Comparison of ENCODE assay signal across 10 cellular contexts in genomic region chr4:145679991-145680455, GRCh38. TPM values are rescaled to one million over a fixed set of nuclear protein-coding genes. Genes with fewer than 3 reads are reported as not detected.
A peak's percentile ranks its signal among the peaks of the same experiment; 100 is the strongest.
DNase-seq lines count a peak whose midpoint lies in the region; ATAC-seq, FAIRE-seq and TF ChIP-seq lines count a peak whose summit lies in the region.
"Had no signal": no experiment of that assay in that cellular context is flagged by ENCODE, and none has a peak within 500 bp of the region (broad histone marks: within the 10 kb centered on the region; RNA-seq: fewer than 3 reads in every experiment).

Gene C4orf51, plus strand, starts transcription at chr4:145680146. Its CDS starts 58 bp downstream, at chr4:145680204.

- H3K4me1 ChIP-seq in astrocyte (ENCODE audit: insufficient read depth, low read length) (peaks cover 18% of the 10 kb centered on the region), keratinocyte (ENCODE audit: control insufficient read depth, extremely low read depth, insufficient read depth, low read length) (peaks cover 8% of the 10 kb centered on the region), transverse colon (peaks cover 8 to 20% (median 11%) of the 10 kb centered on the region in 4 donors)
- H3K4me1 ChIP-seq: BLaER1 treated with 17β-estradiol and CSF1 and Interleukin-3, amounts not matched to agents 10 nM and 100 nM had no signal

- DNase-seq in NCI-H1417 (lab: John Stamatoyannopoulos, UW) (peak in 2 of 3 experiments; percentile 43 to 72), NCI-H1417 treated with DMSO at 0.1 percent for 48 hours (lab: John Stamatoyannopoulos, UW) (no peak), astrocyte (ENCODE audit: low read depth) (peak; percentile 84), keratinocyte (ENCODE audit: low read depth, low spot score) (no peak), transverse colon (no peak), T-helper 17 cell (no peak)
- DNase-seq in activated T-helper 2 cell treated with anti-CD3 and anti-CD28 coated beads, Interferon-gamma antibody, Interleukin-2, Interleukin-4, amounts not matched to agents 10 μg/mL and 5 μg/mL and 100 μg/mL, durations not matched to agents 14 hours and 24 hours and 36 hours (ENCODE audit: low spot score): no peak
- no peak for DNase-seq in T-helper 2 cell treated with Interferon-gamma antibody and Interleukin-4, amounts not matched to agents 5 μg/mL and 100 μg/mL, for 36 hours (ENCODE audit: low spot score)
- DNase-seq: effector memory CD4-positive, alpha-beta T cell had no signal

- peaks cover 5% of the 10 kb centered on the region for H3K9me3 Mint-ChIP-seq in astrocyte (ENCODE audit: unreplicated experiment)
- H3K9me3 Mint-ChIP-seq in activated T-helper 2 cell treated with anti-CD3 and anti-CD28 coated beads, Interferon-gamma antibody, Interleukin-2, Interleukin-4, amounts not matched to agents 10 μg/mL and 5 μg/mL and 100 μg/mL, durations not matched to agents 14 hours and 24 hours and 36 hours: peaks cover 10% of the 10 kb centered on the region
- peaks cover 6% of the 10 kb centered on the region for H3K9me3 Mint-ChIP-seq in T-helper 2 cell treated with Interferon-gamma antibody and Interleukin-4, amounts not matched to agents 5 μg/mL and 100 μg/mL, for 36 hours

- H3K27ac Mint-ChIP-seq in astrocyte (ENCODE audit: unreplicated experiment) (peak within 1 kb of the TSS; percentile 53), T-helper 17 cell (no peak within 1 kb of the TSS)
- no peak within 1 kb of the TSS for H3K27ac Mint-ChIP-seq in activated T-helper 2 cell treated with anti-CD3 and anti-CD28 coated beads, Interferon-gamma antibody, Interleukin-2, Interleukin-4, amounts not matched to agents 10 μg/mL and 5 μg/mL and 100 μg/mL, durations not matched to agents 14 hours and 24 hours and 36 hours
- H3K27ac Mint-ChIP-seq in T-helper 2 cell treated with Interferon-gamma antibody and Interleukin-4, amounts not matched to agents 5 μg/mL and 100 μg/mL, for 36 hours: no peak within 1 kb of the TSS

- WGBS in transverse colon (ENCODE audit: low coverage in 1 of 2), 2 donors: 34 to 43% methylated on average over 6 of the region's 6 CpGs

- intact Hi-C loops in transverse colon (cut with DNase I; ENCODE audit: low total_unique reads): no loop called here
- intact Hi-C loops in activated T-helper 2 cell treated with anti-CD3 and anti-CD28 coated beads, Interferon-gamma antibody, Interleukin-2, Interleukin-4, amounts not matched to agents 10 μg/mL and 5 μg/mL and 100 μg/mL, durations not matched to agents 14 hours and 24 hours and 36 hours (cut with micrococcal nuclease): no loop called here

- H4K20me1 ChIP-seq in astrocyte (ENCODE audit: insufficient read depth, low read length) (no peaks in the 10 kb centered on the region), keratinocyte (ENCODE audit: control insufficient read depth, extremely low read depth, insufficient read depth, low read length) (no peaks in the 10 kb centered on the region)
- H4K20me1 ChIP-seq: BLaER1 treated with 17β-estradiol and CSF1 and Interleukin-3, amounts not matched to agents 10 nM and 100 nM had no signal

- peak within 1 kb of the TSS; percentile 74 for H3K27ac ChIP-seq in astrocyte (ENCODE audit: low read depth, low read length)
- H3K27ac ChIP-seq in keratinocyte (ENCODE audit: control insufficient read depth, insufficient read depth, low read length): no peak within 1 kb of the TSS
- H3K27ac ChIP-seq in transverse colon: peak within 1 kb of the TSS; percentile 38 to 54 (median 40)
- H3K27ac ChIP-seq: BLaER1 treated with 17β-estradiol and CSF1 and Interleukin-3, amounts not matched to agents 10 nM and 100 nM had no signal

- H3K4me3 ChIP-seq in astrocyte (ENCODE audit: insufficient read depth, low read depth, low read length): peak within 1 kb of the TSS; percentile 23
- no peak within 1 kb of the TSS for H3K4me3 ChIP-seq in keratinocyte (ENCODE audit: control insufficient read depth in 2 of 3, extremely low read depth in 1 of 3, insufficient read depth in 2 of 3, low read depth in 1 of 3, low read length in 3 of 3)
- no peak within 1 kb of the TSS for H3K4me3 ChIP-seq in transverse colon
- H3K4me3 ChIP-seq: BLaER1 treated with 17β-estradiol and CSF1 and Interleukin-3, amounts not matched to agents 10 nM and 100 nM had no signal

- H3K4me3 Mint-ChIP-seq in astrocyte (ENCODE audit: unreplicated experiment) (no peak within 1 kb of the TSS), T-helper 17 cell (no peak within 1 kb of the TSS)
- H3K4me3 Mint-ChIP-seq in activated T-helper 2 cell treated with anti-CD3 and anti-CD28 coated beads, Interferon-gamma antibody, Interleukin-2, Interleukin-4, amounts not matched to agents 10 μg/mL and 5 μg/mL and 100 μg/mL, durations not matched to agents 14 hours and 24 hours and 36 hours (ENCODE audit: low read depth): no peak within 1 kb of the TSS
- no peak within 1 kb of the TSS for H3K4me3 Mint-ChIP-seq in T-helper 2 cell treated with Interferon-gamma antibody and Interleukin-4, amounts not matched to agents 5 μg/mL and 100 μg/mL, for 36 hours

- H3K4me1 Mint-ChIP-seq in astrocyte (ENCODE audit: low read depth, unreplicated experiment) (peaks cover 13% of the 10 kb centered on the region), T-helper 17 cell (no peaks in the 10 kb centered on the region)
- H3K4me1 Mint-ChIP-seq in activated T-helper 2 cell treated with anti-CD3 and anti-CD28 coated beads, Interferon-gamma antibody, Interleukin-2, Interleukin-4, amounts not matched to agents 10 μg/mL and 5 μg/mL and 100 μg/mL, durations not matched to agents 14 hours and 24 hours and 36 hours (ENCODE audit: low read depth): no peaks in the 10 kb centered on the region
- no peaks in the 10 kb centered on the region for H3K4me1 Mint-ChIP-seq in T-helper 2 cell treated with Interferon-gamma antibody and Interleukin-4, amounts not matched to agents 5 μg/mL and 100 μg/mL, for 36 hours (ENCODE audit: low read depth)

- H3K27me3 ChIP-seq in astrocyte (ENCODE audit: insufficient read depth, low read length) (no peaks in the 10 kb centered on the region), keratinocyte (ENCODE audit: control insufficient read depth, extremely low read depth, insufficient read depth, low read length) (no peaks in the 10 kb centered on the region), transverse colon (no peaks in the 10 kb centered on the region)
- H3K27me3 ChIP-seq: BLaER1 treated with 17β-estradiol and CSF1 and Interleukin-3, amounts not matched to agents 10 nM and 100 nM had no signal

- FAIRE-seq in astrocyte (lab: Jason Lieb, UNC) (peak; percentile 49), keratinocyte (lab: Jason Lieb, UNC) (peak; percentile 36)

- no peaks in the 10 kb centered on the region for H3K79me2 ChIP-seq in astrocyte (ENCODE audit: insufficient read depth, low read length)
- no peaks in the 10 kb centered on the region for H3K79me2 ChIP-seq in keratinocyte (ENCODE audit: control insufficient read depth, insufficient read depth, low read length)

- no peak for ATAC-seq in T-helper 17 cell

- no peak for TF ChIP-seq EP300 in transverse colon (IDR thresholded peaks at IDR 0.05; ENCODE audit: low read depth)

- H3K4me2 ChIP-seq in astrocyte (ENCODE audit: low read length): peak within 1 kb of the TSS; percentile 70
- no peak within 1 kb of the TSS for H3K4me2 ChIP-seq in keratinocyte (ENCODE audit: control insufficient read depth, extremely low read depth, insufficient read depth, low read depth, low read length)
- H3K4me2 ChIP-seq: BLaER1 treated with 17β-estradiol and CSF1 and Interleukin-3, amounts not matched to agents 10 nM and 100 nM had no signal

- H3K9me3 ChIP-seq in astrocyte (ENCODE audit: insufficient read depth, low read depth, low read length) (no peaks in the 10 kb centered on the region), keratinocyte (ENCODE audit: control insufficient read depth, low read depth, low read length) (no peaks in the 10 kb centered on the region), transverse colon (peaks cover 3 to 4% of the 10 kb centered on the region in 2 donors), T-helper 17 cell (ENCODE audit: control insufficient read depth, low read length, poor library complexity, severe bottlenecking) (no peaks in the 10 kb centered on the region)

- peak within 1 kb of the TSS; percentile 45 for H2AFZ ChIP-seq in astrocyte (ENCODE audit: low read depth, low read length)
- no peak within 1 kb of the TSS for H2AFZ ChIP-seq in keratinocyte (ENCODE audit: control insufficient read depth, low read length)

- dilution Hi-C loops in keratinocyte (cut with MboI; ENCODE audit: extremely low pct_ligation_motif_present, low sequenced_read_pairs): no loop called here

- in situ Hi-C loops in transverse colon (cut with MboI; ENCODE audit: low pct_ligation_motif_present in 1 of 4, low pct_unique_long_range_greater_than_20kb in 1 of 4, low sequenced_read_pairs in 3 of 4): no loop called here

- TF ChIP-seq POLR2A in transverse colon (IDR thresholded peaks at IDR 0.05): no peak

- H3K9ac ChIP-seq in astrocyte (ENCODE audit: low read length) (peak within 1 kb of the TSS; percentile 46), keratinocyte (ENCODE audit: control insufficient read depth, extremely low read depth, insufficient read depth, low read length) (no peak within 1 kb of the TSS)
- H3K9ac ChIP-seq: BLaER1 treated with 17β-estradiol and CSF1 and Interleukin-3, amounts not matched to agents 10 nM and 100 nM had no signal

- H3K9me1 ChIP-seq in keratinocyte (ENCODE audit: control insufficient read depth, extremely low read depth, insufficient read depth, low read length): no peaks in the 10 kb centered on the region

- H3K36me3 ChIP-seq in astrocyte (ENCODE audit: insufficient read depth, low read length) (no peaks in the 10 kb centered on the region), keratinocyte (ENCODE audit: control insufficient read depth in 2 of 2, extremely low read depth in 1 of 2, insufficient read depth in 2 of 2, low read length in 2 of 2) (no peaks in the 10 kb centered on the region), transverse colon (no peaks in the 10 kb centered on the region)
- H3K36me3 ChIP-seq: BLaER1 treated with 17β-estradiol and CSF1 and Interleukin-3, amounts not matched to agents 10 nM and 100 nM had no signal

- no peaks in the 10 kb centered on the region for H3K36me3 Mint-ChIP-seq in astrocyte (ENCODE audit: low read depth, unreplicated experiment)
- peaks cover 2% of the 10 kb centered on the region for H3K36me3 Mint-ChIP-seq in T-helper 17 cell (ENCODE audit: low read depth)
- H3K36me3 Mint-ChIP-seq in activated T-helper 2 cell treated with anti-CD3 and anti-CD28 coated beads, Interferon-gamma antibody, Interleukin-2, Interleukin-4, amounts not matched to agents 10 μg/mL and 5 μg/mL and 100 μg/mL, durations not matched to agents 14 hours and 24 hours and 36 hours (ENCODE audit: low read depth): no peaks in the 10 kb centered on the region
- H3K36me3 Mint-ChIP-seq in T-helper 2 cell treated with Interferon-gamma antibody and Interleukin-4, amounts not matched to agents 5 μg/mL and 100 μg/mL, for 36 hours (ENCODE audit: low read depth): no peaks in the 10 kb centered on the region

- TF ChIP-seq CTCF in astrocyte (IDR thresholded peaks at IDR 0.05; ENCODE audit: insufficient read depth, low read depth, low read length) (no peak), keratinocyte (optimal IDR thresholded peaks at IDR 0.05 in 1 of 3, IDR thresholded peaks at IDR 0.05 in 1 of 3, conservative IDR thresholded peaks at IDR 0.05 in 1 of 3; ENCODE audit: extremely low read depth in 1 of 3, insufficient read depth in 2 of 3, low read length in 3 of 3) (no peak), transverse colon (IDR thresholded peaks at IDR 0.05) (no peak)

- no peaks in the 10 kb centered on the region for H3K27me3 Mint-ChIP-seq in astrocyte (ENCODE audit: low read depth, unreplicated experiment)
- H3K27me3 Mint-ChIP-seq in T-helper 17 cell: peaks cover 28% of the 10 kb centered on the region
- peaks cover 8% of the 10 kb centered on the region for H3K27me3 Mint-ChIP-seq in activated T-helper 2 cell treated with anti-CD3 and anti-CD28 coated beads, Interferon-gamma antibody, Interleukin-2, Interleukin-4, amounts not matched to agents 10 μg/mL and 5 μg/mL and 100 μg/mL, durations not matched to agents 14 hours and 24 hours and 36 hours (ENCODE audit: low read depth)
- peaks cover 13% of the 10 kb centered on the region for H3K27me3 Mint-ChIP-seq in T-helper 2 cell treated with Interferon-gamma antibody and Interleukin-4, amounts not matched to agents 5 μg/mL and 100 μg/mL, for 36 hours (ENCODE audit: low read depth)

RNA-seq across cellular contexts. Expression of gene C4orf51, which starts in this region (rescaled TPM):
- not detected in 2 replicates for total RNA-seq in astrocyte
- not detected in 3 replicates for polyA plus RNA-seq in keratinocyte
- polyA plus RNA-seq in keratinocyte (2011; ENCODE audit: low read depth): not detected
- not detected in 2 replicates for polyA plus RNA-seq in keratinocyte (2011; cell fraction: cytosol; rRNA removed)
- not detected in 2 replicates for polyA plus RNA-seq in keratinocyte (2011; cell fraction: nucleus; rRNA removed)
- polyA plus RNA-seq in keratinocyte (2012; ENCODE audit: low replicate concordance): not detected in 2 replicates
- not detected in 3 replicates for polyA minus RNA-seq in keratinocyte
- not detected for polyA minus RNA-seq in keratinocyte (2011; cell fraction: cytosol; rRNA and poly(A)+ RNA removed)
- not detected in 2 replicates for polyA minus RNA-seq in keratinocyte (2011; cell fraction: nucleus; rRNA and poly(A)+ RNA removed)
- not detected for total RNA-seq in transverse colon
- total RNA-seq in T-helper 17 cell: not detected
- total RNA-seq in activated T-helper 2 cell treated with anti-CD3 and anti-CD28 coated beads, Interferon-gamma antibody, Interleukin-2, Interleukin-4, amounts not matched to agents 10 μg/mL and 5 μg/mL and 100 μg/mL, durations not matched to agents 14 hours and 24 hours and 36 hours: not detected in 2 replicates

Comparison
In these comparisons a context has a peak if more than half of its experiments do, and no peak if none do; other contexts are left out.
1. DNase-seq: peak in NCI-H1417 (2 of 3); none in NCI-H1417 treated with DMSO at 0.1 percent for 48 hours (single experiment), keratinocyte (single experiment), transverse colon (single experiment), T-helper 17 cell (0 of 3), activated T-helper 2 cell treated with anti-CD3 and anti-CD28 coated beads, Interferon-gamma antibody, Interleukin-2, Interleukin-4, amounts not matched to agents 10 μg/mL and 5 μg/mL and 100 μg/mL, durations not matched to agents 14 hours and 24 hours and 36 hours (single experiment) and T-helper 2 cell treated with Interferon-gamma antibody and Interleukin-4, amounts not matched to agents 5 μg/mL and 100 μg/mL, for 36 hours (single experiment).
2. Peak in DNase-seq, H3K4me3 ChIP-seq, H3K27ac ChIP-seq, H3K9ac ChIP-seq and H3K4me2 ChIP-seq in astrocyte; RNA of the gene not detected or under 1 TPM.